Comparison of ENCODE assay signal across 8 cellular contexts in the genomic region with DNA sequence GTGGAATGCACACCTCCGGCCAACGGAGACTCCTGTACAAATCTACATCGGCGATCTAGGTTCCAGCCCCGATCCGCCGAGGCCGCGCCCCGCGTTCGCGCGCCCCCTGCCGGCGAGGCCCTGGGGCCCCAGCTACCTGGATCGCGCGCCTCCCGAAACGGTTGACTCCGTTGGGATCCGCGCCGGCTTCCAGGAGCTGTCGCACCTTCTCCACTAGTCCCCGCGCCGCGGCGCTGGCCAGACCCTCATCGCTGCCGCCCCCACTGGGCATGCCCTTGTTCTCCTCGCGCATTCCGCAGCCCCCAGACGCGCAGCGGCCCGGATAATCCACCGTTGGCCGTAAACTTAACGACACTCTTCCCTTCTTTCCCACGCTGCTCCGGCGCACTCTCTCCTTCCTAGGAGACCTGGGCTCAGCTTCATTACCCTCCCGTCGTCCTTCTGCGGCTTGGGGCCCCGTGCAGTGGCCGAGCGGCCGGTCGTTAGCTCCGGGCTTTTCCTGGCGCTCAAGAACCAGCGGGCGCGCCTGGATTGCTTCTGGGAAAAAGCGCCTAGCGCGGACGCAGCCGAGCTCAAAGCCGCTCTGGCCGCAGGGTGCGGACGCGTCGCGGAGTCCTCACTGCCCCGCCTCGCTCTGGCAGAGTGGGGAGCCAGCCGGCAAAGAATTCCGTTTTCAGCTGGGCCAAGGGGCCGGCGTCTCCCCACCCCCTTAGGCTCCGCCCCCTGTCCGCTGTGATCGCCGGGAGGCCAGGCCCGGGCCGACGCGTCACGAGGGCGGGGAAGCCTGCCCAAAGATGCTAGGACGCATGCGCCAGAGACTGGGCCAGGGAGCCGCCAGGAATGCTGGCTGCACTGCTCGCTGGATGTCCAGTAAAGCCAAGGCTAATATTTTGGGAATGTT. TPM values are rescaled to one million over a fixed set of nuclear protein-coding genes. Genes with fewer than 3 reads are reported as not detected.
DNase-seq lines count a peak whose midpoint lies in the region; ATAC-seq and TF ChIP-seq lines count a peak whose summit lies in the region.

TSS of gene CDKN2B (minus strand) at position 644 of the 901 bp plus-strand sequence. CDS start at position 292, 352 bp downstream.

- POLR2A ChIA-PET in WTC11 (lab: Charles Lee) = interaction anchor here (1.8 kb wide), 1 partner anchor 207 kb away, joined by 6 read pairs; the partner anchor contains the start of gene MTAP

- H3K4me3 Mint-ChIP-seq in WTC11 = peak within 1 kb of the TSS; percentile 91

- no peaks in the 10 kb centered on the region for H3K36me3 ChIP-seq in kidney epithelial cell (ENCODE audit: control insufficient read depth, insufficient read depth, low read length)

- H3K9me3 Mint-ChIP-seq in WTC11 = no peaks in the 10 kb centered on the region

- H3K4me3 ChIP-seq in choroid plexus epithelial cell (ENCODE audit: low read depth, low read length) = peak within 1 kb of the TSS; percentile 90
- peak within 1 kb of the TSS; percentile 61 for H3K4me3 ChIP-seq in kidney epithelial cell (ENCODE audit: low read depth, low read length)

- H3K4me1 Mint-ChIP-seq in WTC11 = peaks cover 26% of the 10 kb centered on the region

- DNase-seq in NCI-H1930 (lab: John Stamatoyannopoulos, UW) (peak; percentile 87 to 94), WTC11 (ENCODE audit: low spot score) (peak; percentile 96), choroid plexus epithelial cell (ENCODE audit: low read depth) (peak; percentile 98), kidney epithelial cell (ENCODE audit: low read depth) (peak; percentile 70), NCI-H1417 treated with DMSO at 0.1 percent for 48 hours (lab: John Stamatoyannopoulos, UW) (no peak)
- DNase-seq in stimulated activated CD4-positive, alpha-beta T cell treated with anti-CD3 and anti-CD28 coated beads, Interleukin-12 subunit alpha, Interleukin-12 subunit beta, amount 100 ng/mL, for 4 hours = peak; percentile 64

- H3K27me3 ChIP-seq in kidney epithelial cell (ENCODE audit: control insufficient read depth, insufficient read depth, low read length) = no peaks in the 10 kb centered on the region

- TF ChIP-seq POLR2A in GM15510 (IDR thresholded peaks at IDR 0.05; ENCODE audit: borderline replicate concordance, extremely low read depth, insufficient read length) = peak; percentile 61

- TF ChIP-seq CTCF in WTC11 (IDR thresholded peaks at IDR 0.05) (peak; percentile 92), choroid plexus epithelial cell (conservative IDR thresholded peaks at IDR 0.05; ENCODE audit: low read depth, low read length) (peak; percentile 58), kidney epithelial cell (IDR thresholded peaks at IDR 0.05; ENCODE audit: insufficient read depth, low read length, poor library complexity, severe bottlenecking) (peak; percentile 51)

- no peaks in the 10 kb centered on the region for H3K36me3 Mint-ChIP-seq in WTC11

- CTCF ChIA-PET in WTC11 (lab: Charles Lee) = interaction anchor here (0.6 to 3.1 kb wide), 43 partner anchors 10 to 235 kb away, joined by 3 to 60 read pairs (median 5); partner anchors contain the start of genes CDKN2A, CDKN2B-AS1 and MTAP

- H3K27ac Mint-ChIP-seq in WTC11 = no peak within 1 kb of the TSS

- ATAC-seq in HG02840 (IDR thresholded peaks at IDR 0.05; ENCODE audit: low FRiP score, unreplicated experiment) = peak; percentile 94
- peak; percentile 84 for ATAC-seq in WTC11

- peaks cover 91% of the 10 kb centered on the region for H3K27me3 Mint-ChIP-seq in WTC11 (ENCODE audit: low read depth)

TF ChIP-seq in WTC11, 78 proteins besides CTCF, POLR2A, EP300 and RAD21 (continues in another document):
- no peak for TF ChIP-seq PRRX2 (CRISPR knock-in tag; IDR thresholded peaks at IDR 0.05)
- TF ChIP-seq TEAD1 (CRISPR knock-in tag; IDR thresholded peaks at IDR 0.05) = no peak
- TF ChIP-seq AR (CRISPR knock-in tag; IDR thresholded peaks at IDR 0.05) = no peak
- no peak for TF ChIP-seq ZNF425 (CRISPR knock-in tag; conservative IDR thresholded peaks at IDR 0.05)
- no peak for TF ChIP-seq SMAD4 (CRISPR knock-in tag; IDR thresholded peaks at IDR 0.05)
- TF ChIP-seq USF2 (CRISPR knock-in tag; IDR thresholded peaks at IDR 0.05) = peak; percentile 85
- TF ChIP-seq TP53 (CRISPR knock-in tag; IDR thresholded peaks at IDR 0.05) = no peak
- TF ChIP-seq JAZF1 (CRISPR knock-in tag; IDR thresholded peaks at IDR 0.05) = no peak
- TF ChIP-seq, protein P1, sequence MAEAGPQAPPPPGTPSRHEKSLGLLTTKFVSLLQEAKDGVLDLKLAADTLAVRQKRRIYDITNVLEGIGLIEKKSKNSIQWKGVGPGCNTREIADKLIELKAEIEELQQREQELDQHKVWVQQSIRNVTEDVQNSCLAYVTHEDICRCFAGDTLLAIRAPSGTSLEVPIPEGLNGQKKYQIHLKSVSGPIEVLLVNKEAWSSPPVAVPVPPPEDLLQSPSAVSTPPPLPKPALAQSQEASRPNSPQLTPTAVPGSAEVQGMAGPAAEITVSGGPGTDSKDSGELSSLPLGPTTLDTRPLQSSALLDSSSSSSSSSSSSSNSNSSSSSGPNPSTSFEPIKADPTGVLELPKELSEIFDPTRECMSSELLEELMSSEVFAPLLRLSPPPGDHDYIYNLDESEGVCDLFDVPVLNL (CRISPR knock-in tag; IDR thresholded peaks at IDR 0.05; ENCODE audit: borderline replicate concordance, low read depth) = no peak
- no peak for TF ChIP-seq NFATC4 (CRISPR knock-in tag; IDR thresholded peaks at IDR 0.05)
- no peak for TF ChIP-seq NFE2L1 (CRISPR knock-in tag; IDR thresholded peaks at IDR 0.05)
- no peak for TF ChIP-seq EMX1 (CRISPR knock-in tag; IDR thresholded peaks at IDR 0.05)
- no peak for TF ChIP-seq NR2C2 (CRISPR knock-in tag; IDR thresholded peaks at IDR 0.05)
- TF ChIP-seq FOXJ3 (CRISPR knock-in tag; IDR thresholded peaks at IDR 0.05; ENCODE audit: borderline replicate concordance) = no peak
- peak; percentile 74; the same call in 1 of the 2 replicates for TF ChIP-seq ETV6 (CRISPR knock-in tag; IDR thresholded peaks at IDR 0.05)
- no peak; the same call in 1 of the 2 replicates for TF ChIP-seq ZNF423 (CRISPR knock-in tag; IDR thresholded peaks at IDR 0.05)
- TF ChIP-seq ZNF263 (CRISPR knock-in tag; IDR thresholded peaks at IDR 0.05; ENCODE audit: low read depth) = no peak
- no peak for TF ChIP-seq ZNF121 (CRISPR knock-in tag; IDR thresholded peaks at IDR 0.05)
- TF ChIP-seq IRF1 (CRISPR knock-in tag; IDR thresholded peaks at IDR 0.05) = no peak
- no peak for TF ChIP-seq KAT7 (CRISPR knock-in tag; IDR thresholded peaks at IDR 0.05; ENCODE audit: borderline replicate concordance)
- no peak for TF ChIP-seq ATF1 (CRISPR knock-in tag; IDR thresholded peaks at IDR 0.05)
- TF ChIP-seq SP1 (CRISPR knock-in tag; conservative IDR thresholded peaks at IDR 0.05) = peak; percentile 20; the same call in 1 of the 2 replicates

RNA-seq across cellular contexts. Expression of gene CDKN2B, which starts in this region (rescaled TPM):
- total RNA-seq in WTC11 (2021) (0.13 to 0.73 TPM (median 0.46 TPM) in 3 replicates), kidney epithelial cell (16.7 and 28.3 TPM in 2 replicates)

Comparison
In these comparisons a context has a peak if more than half of its experiments do, and no peak if none do; other contexts are left out.
1. RNA of gene CDKN2B (total RNA-seq): 16.7 to 28.3 TPM in kidney epithelial cell; 0.13 to 0.73 TPM in WTC11; every median in the first group is over 10 times any median in the second.
2. Peak in DNase-seq and ATAC-seq in WTC11; RNA of the gene not detected or under 1 TPM.
3. Peak in every context shown above with its lines, with median percentiles within 50 percentile points of each other: CTCF ChIP-seq.